Comparison of ENCODE assay signal across 20 cellular contexts in genomic region chr3:110518031-110518430, GRCh38.
"Had no signal": no experiment of that assay in that cellular context is flagged by ENCODE, and none has a peak within 500 bp of the region (broad histone marks: within the 10 kb centered on the region; RNA-seq: fewer than 3 reads in every experiment).

No MANE protein-coding gene starts in this region.

- DNase-seq: islet precursor cell; left ventricle myocardium inferior; naive thymus-derived CD8-positive, alpha-beta T cell; nucleus accumbens; pancreas; posterior cingulate gyrus; retina; right cardiac atrium; sigmoid colon; small intestine; spleen; stimulated activated CD4-positive, alpha-beta T cell treated with anti-CD3 and anti-CD28 coated beads, Interleukin-4, amount 100 ng/mL, for 24 hours; stimulated activated naive CD4-positive, alpha-beta T cell; uterus had no signal

- H3K36me3 ChIP-seq: left ventricle myocardium inferior, pancreas, prostate gland, sigmoid colon, spleen, suprapubic skin, thoracic aorta, tibial nerve, uterus had no signal

- H3K27me3 ChIP-seq: pancreas, sigmoid colon, spleen, suprapubic skin, tibial nerve, uterus had no signal

- H3K9me3 ChIP-seq: pancreas, prostate gland, sigmoid colon, suprapubic skin, uterus had no signal

- H3K4me3 ChIP-seq: left ventricle myocardium inferior, lung, pancreas, prostate gland, sigmoid colon, spleen, suprapubic skin, thoracic aorta, tibial nerve, uterus had no signal

- H3K27ac ChIP-seq: left ventricle myocardium inferior, pancreas, prostate gland, sigmoid colon, spleen, suprapubic skin, thoracic aorta, tibial nerve, uterus had no signal

- FAIRE-seq: pancreas, small intestine had no signal

- ATAC-seq: naive thymus-derived CD8-positive, alpha-beta T cell; pancreas; right cardiac atrium; stimulated activated effector memory CD8-positive, alpha-beta T cell treated with anti-CD3 and anti-CD28 coated beads, Interleukin-12 subunit alpha, Interleukin-12 subunit beta, amount 100 ng/mL, for 72 hours had no signal

- H3K4me1 ChIP-seq: left ventricle myocardium inferior, pancreas, prostate gland, sigmoid colon, spleen, suprapubic skin, tibial nerve, uterus had no signal
